In the genomic region with DNA sequence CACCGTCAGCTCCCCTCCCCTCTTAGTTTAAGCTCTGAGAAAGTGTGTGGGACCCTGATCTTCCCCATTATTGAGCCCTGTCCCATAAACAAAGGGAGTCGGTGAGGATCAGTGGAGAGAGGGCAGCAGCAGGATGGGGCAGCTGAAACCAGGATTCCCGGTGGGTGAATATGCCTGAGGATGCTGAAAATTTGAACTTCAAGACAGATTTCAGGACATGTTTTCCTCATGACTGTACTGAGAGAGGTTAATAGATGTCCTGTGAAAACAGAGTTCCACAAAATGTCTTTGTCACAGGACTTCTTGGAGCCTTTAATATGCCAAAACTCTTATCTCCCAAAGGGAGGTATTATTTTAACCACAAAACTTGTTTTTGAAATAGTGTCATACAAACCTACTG, we compare ENCODE assay signal across 1 cellular context.
TF ChIP-seq lines count a peak whose summit lies in the region.

No MANE protein-coding gene starts in this region.

TF ChIP-seq in GM12891, 5 proteins besides CTCF, POLR2A, EP300 and RAD21:
- TF ChIP-seq SPI1 (IDR thresholded peaks at IDR 0.05; ENCODE audit: low read depth, low read length) (no peak), TAF1 (IDR thresholded peaks at IDR 0.05; ENCODE audit: low read depth, low read length) (no peak), PAX5 (IDR thresholded peaks at IDR 0.05; ENCODE audit: insufficient read depth, low read length, severe bottlenecking) (no peak)
